17 cellular contexts compared by ENCODE assay signal in the genomic region with DNA sequence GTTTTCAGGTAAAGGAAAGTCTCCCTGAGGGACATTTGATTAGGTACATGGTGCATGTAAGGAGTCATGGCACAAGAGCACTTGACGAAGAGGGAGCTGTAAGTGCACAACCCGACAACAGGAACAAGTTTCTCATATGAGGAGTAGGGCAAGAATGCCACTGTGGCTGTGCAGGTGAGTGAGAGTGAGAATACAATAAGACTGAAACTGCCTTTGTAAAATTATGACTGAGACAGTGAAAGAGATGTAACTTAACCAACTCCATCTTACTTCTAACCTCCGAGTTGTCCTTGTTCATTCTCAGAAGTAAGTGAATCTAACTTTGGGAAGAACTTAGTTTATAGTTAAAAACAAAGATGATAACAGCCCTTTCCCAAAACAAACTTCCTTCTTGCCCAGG.
DNase-seq lines count a peak whose midpoint lies in the region; ATAC-seq, FAIRE-seq and TF ChIP-seq lines count a peak whose summit lies in the region.
"Had no signal": no experiment of that assay in that cellular context is flagged by ENCODE, and none has a peak within 500 bp of the region (broad histone marks: within the 10 kb centered on the region; RNA-seq: fewer than 3 reads in every experiment).

No MANE protein-coding gene starts in this region.

- H3K9me3 ChIP-seq in OCI-LY3 (ENCODE audit: insufficient read depth, low read length) (peaks cover 8% of the 10 kb centered on the region; the same call in 1 of the 2 replicates), gastrocnemius medialis (no peaks in the 10 kb centered on the region), Caco-2 (no peaks in the 10 kb centered on the region)

- peak overlapping the region; percentile 71 for H3K9ac ChIP-seq in OCI-LY3 (ENCODE audit: low read length)

- H3K36me3 Mint-ChIP-seq in GM23338 (ENCODE audit: low read depth) (peaks cover 18% of the 10 kb centered on the region; the same call in 2 of the 3 replicates), Caco-2 (ENCODE audit: insufficient read depth, unreplicated experiment) (no peaks in the 10 kb centered on the region)
- H3K36me3 Mint-ChIP-seq: CD4-positive, CD25-positive, alpha-beta regulatory T cell had no signal

- no peaks in the 10 kb centered on the region for H3K79me2 ChIP-seq in GM23338 (replicated peaks; ENCODE audit: insufficient read depth)
- no peaks in the 10 kb centered on the region for H3K79me2 ChIP-seq in OCI-LY3 (ENCODE audit: low read length)

- in situ Hi-C loops in gastrocnemius medialis (cut with MboI; ENCODE audit: low sequenced_read_pairs in 4 of 4): no loop called here

- H3K4me3 ChIP-seq in GM23338: no peak overlapping the region
- H3K4me3 ChIP-seq in OCI-LY3 (ENCODE audit: low read length): peak overlapping the region; percentile 60
- H3K4me3 ChIP-seq in gastrocnemius medialis: no peak overlapping the region
- H3K4me3 ChIP-seq in Caco-2 (ENCODE audit: low read depth, low read length): no peak overlapping the region

- no peaks in the 10 kb centered on the region for H3K36me3 ChIP-seq in GM23338 (ENCODE audit: insufficient read depth)
- peaks cover 11% of the 10 kb centered on the region for H3K36me3 ChIP-seq in OCI-LY3 (replicated peaks; ENCODE audit: low read depth, low read length)
- no peaks in the 10 kb centered on the region for H3K36me3 ChIP-seq in gastrocnemius medialis
- no peaks in the 10 kb centered on the region for H3K36me3 ChIP-seq in Caco-2 (ENCODE audit: control insufficient read depth, insufficient read depth, low read length)

- H3K27ac Mint-ChIP-seq in GM23338: peak overlapping the region; percentile 85
- H3K27ac Mint-ChIP-seq in Caco-2 (ENCODE audit: unreplicated experiment): no peak overlapping the region
- H3K27ac Mint-ChIP-seq: B cell; CD4-positive, CD25-positive, alpha-beta regulatory T cell had no signal

- H3K27ac ChIP-seq in GM23338 (ENCODE audit: low read depth) (peak overlapping the region; percentile 39), OCI-LY3 (ENCODE audit: low read length) (peak overlapping the region; percentile 93), gastrocnemius medialis (no peak overlapping the region)

- H2AFZ ChIP-seq in GM23338 (no peak overlapping the region), OCI-LY3 (ENCODE audit: low read depth, low read length) (peak overlapping the region; percentile 63)

- H3K4me1 Mint-ChIP-seq in GM23338 (peaks cover 30% of the 10 kb centered on the region), Caco-2 (ENCODE audit: low read depth, unreplicated experiment) (no peaks in the 10 kb centered on the region)
- H3K4me1 Mint-ChIP-seq: B cell; CD4-positive, CD25-positive, alpha-beta regulatory T cell had no signal

- H3K27me3 Mint-ChIP-seq in GM23338 (ENCODE audit: insufficient read depth, low read depth, poor library complexity): peaks cover 1% of the 10 kb centered on the region
- H3K27me3 Mint-ChIP-seq in Caco-2 (ENCODE audit: insufficient read depth, unreplicated experiment): no peaks in the 10 kb centered on the region
- H3K27me3 Mint-ChIP-seq: B cell; CD4-positive, CD25-positive, alpha-beta regulatory T cell had no signal

- peaks cover 33% of the 10 kb centered on the region for H3K4me1 ChIP-seq in GM23338 (ENCODE audit: insufficient read depth)
- H3K4me1 ChIP-seq in OCI-LY3 (ENCODE audit: low read length): peaks cover 20% of the 10 kb centered on the region
- H3K4me1 ChIP-seq in gastrocnemius medialis: no peaks in the 10 kb centered on the region
- peaks cover 7% of the 10 kb centered on the region; the same call in 1 of the 2 replicates for H3K4me1 ChIP-seq in Caco-2

- TF ChIP-seq POLR2A in gastrocnemius medialis (IDR thresholded peaks at IDR 0.05): no peak

- no TSS peak for BruUV-seq in Caco-2 (replicated peaks; lab: Mats Ljungman, UMichigan)

- peaks cover 11% of the 10 kb centered on the region; the same call in 1 of the 2 replicates for H3K9me2 ChIP-seq in GM23338 (ENCODE audit: insufficient read depth)

- peak; percentile 17 for FAIRE-seq in urothelium cell line (lab: Jason Lieb, UNC)
- FAIRE-seq: GM12891 had no signal

- no peak for DNase-seq in GM23338 (ENCODE audit: low spot score)
- no peak for DNase-seq in urothelium cell line (ENCODE audit: low spot score)
- DNase-seq in gastrocnemius medialis: no peak
- DNase-seq in Caco-2: no peak
- DNase-seq in NCI-H187 treated with DMSO at 0.1 percent for 48 hours (lab: John Stamatoyannopoulos, UW): no peak
- DNase-seq: CD4-positive, CD25-positive, alpha-beta regulatory T cell; DMS79; KBM-7; NCI-H1417 treated with DMSO at 0.1 percent for 48 hours; NCI-H2029 treated with DMSO at 0.1 percent for 48 hours; NCI-H748 treated with DMSO at 0.1 percent for 48 hours; SW 1271 had no signal

- CTCF ChIA-PET in Caco-2 (lab: Charles Lee): no interaction called here

- POLR2A ChIA-PET in Caco-2 (lab: Charles Lee): no interaction called here

- H3K27me3 ChIP-seq in GM23338 (ENCODE audit: insufficient read depth) (no peaks in the 10 kb centered on the region), OCI-LY3 (ENCODE audit: low read depth, low read length) (no peaks in the 10 kb centered on the region), gastrocnemius medialis (no peaks in the 10 kb centered on the region), Caco-2 (replicated peaks; ENCODE audit: control insufficient read depth, insufficient read depth, low read length) (no peaks in the 10 kb centered on the region)

- H3K9me3 Mint-ChIP-seq in GM23338: peaks cover 8% of the 10 kb centered on the region; the same call in 2 of the 3 replicates
- peaks cover 10% of the 10 kb centered on the region for H3K9me3 Mint-ChIP-seq in Caco-2 (ENCODE audit: unreplicated experiment)

- no peak for TF ChIP-seq CTCF in GM23338 (conservative IDR thresholded peaks at IDR 0.05; ENCODE audit: low read depth in 2 of 2)
- TF ChIP-seq CTCF in OCI-LY3 (IDR thresholded peaks at IDR 0.05; ENCODE audit: low read depth, low read length): no peak
- no peak for TF ChIP-seq CTCF in gastrocnemius medialis (IDR thresholded peaks at IDR 0.05 in 4 of 5, conservative IDR thresholded peaks at IDR 0.05 in 1 of 5)
- TF ChIP-seq CTCF in Caco-2 (IDR thresholded peaks at IDR 0.05; ENCODE audit: insufficient read depth in 1 of 2, low read depth in 1 of 2, low read length in 1 of 2, severe bottlenecking in 1 of 2, unreplicated experiment in 1 of 2): no peak

- H4K20me1 ChIP-seq in GM23338 (replicated peaks; ENCODE audit: insufficient read depth) (no peaks in the 10 kb centered on the region), OCI-LY3 (ENCODE audit: insufficient read depth, low read length) (no peaks in the 10 kb centered on the region)

- H3K4me2 ChIP-seq in GM23338 (no peak overlapping the region), OCI-LY3 (ENCODE audit: low read length) (peak overlapping the region; percentile 76)

- intact Hi-C loops in gastrocnemius medialis (cut with DNase I; ENCODE audit: low total_unique reads) (no loop called here), Caco-2 (cut with micrococcal nuclease; ENCODE audit: unreplicated experiment) (no loop called here)

- no peak overlapping the region for H3K4me3 Mint-ChIP-seq in GM23338
- H3K4me3 Mint-ChIP-seq in Caco-2 (ENCODE audit: unreplicated experiment): no peak overlapping the region
- H3K4me3 Mint-ChIP-seq: B cell; CD4-positive, CD25-positive, alpha-beta regulatory T cell had no signal

- ATAC-seq in GM23338: no peak
- ATAC-seq in HG02885 (IDR thresholded peaks at IDR 0.05; ENCODE audit: poor library complexity, unreplicated experiment): peak; percentile 42
- ATAC-seq in gastrocnemius medialis: no peak
- ATAC-seq: HCT116 had no signal

- no peaks in the 10 kb centered on the region; the same call in 1 of the 2 replicates for H3F3A ChIP-seq in GM23338 (replicated peaks; ENCODE audit: low read depth)

TF ChIP-seq in GM23338, 12 proteins besides CTCF, POLR2A, EP300 and RAD21 (continues in another document):
- TF ChIP-seq, protein P1, sequence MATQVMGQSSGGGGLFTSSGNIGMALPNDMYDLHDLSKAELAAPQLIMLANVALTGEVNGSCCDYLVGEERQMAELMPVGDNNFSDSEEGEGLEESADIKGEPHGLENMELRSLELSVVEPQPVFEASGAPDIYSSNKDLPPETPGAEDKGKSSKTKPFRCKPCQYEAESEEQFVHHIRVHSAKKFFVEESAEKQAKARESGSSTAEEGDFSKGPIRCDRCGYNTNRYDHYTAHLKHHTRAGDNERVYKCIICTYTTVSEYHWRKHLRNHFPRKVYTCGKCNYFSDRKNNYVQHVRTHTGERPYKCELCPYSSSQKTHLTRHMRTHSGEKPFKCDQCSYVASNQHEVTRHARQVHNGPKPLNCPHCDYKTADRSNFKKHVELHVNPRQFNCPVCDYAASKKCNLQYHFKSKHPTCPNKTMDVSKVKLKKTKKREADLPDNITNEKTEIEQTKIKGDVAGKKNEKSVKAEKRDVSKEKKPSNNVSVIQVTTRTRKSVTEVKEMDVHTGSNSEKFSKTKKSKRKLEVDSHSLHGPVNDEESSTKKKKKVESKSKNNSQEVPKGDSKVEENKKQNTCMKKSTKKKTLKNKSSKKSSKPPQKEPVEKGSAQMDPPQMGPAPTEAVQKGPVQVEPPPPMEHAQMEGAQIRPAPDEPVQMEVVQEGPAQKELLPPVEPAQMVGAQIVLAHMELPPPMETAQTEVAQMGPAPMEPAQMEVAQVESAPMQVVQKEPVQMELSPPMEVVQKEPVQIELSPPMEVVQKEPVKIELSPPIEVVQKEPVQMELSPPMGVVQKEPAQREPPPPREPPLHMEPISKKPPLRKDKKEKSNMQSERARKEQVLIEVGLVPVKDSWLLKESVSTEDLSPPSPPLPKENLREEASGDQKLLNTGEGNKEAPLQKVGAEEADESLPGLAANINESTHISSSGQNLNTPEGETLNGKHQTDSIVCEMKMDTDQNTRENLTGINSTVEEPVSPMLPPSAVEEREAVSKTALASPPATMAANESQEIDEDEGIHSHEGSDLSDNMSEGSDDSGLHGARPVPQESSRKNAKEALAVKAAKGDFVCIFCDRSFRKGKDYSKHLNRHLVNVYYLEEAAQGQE (IDR thresholded peaks at IDR 0.05; ENCODE audit: unreplicated experiment): no peak
- TF ChIP-seq ZNF114 (CRISPR knock-in tag; IDR thresholded peaks at IDR 0.05) (no peak), CREB1 (CRISPR knock-in tag; IDR thresholded peaks at IDR 0.05; ENCODE audit: low read depth) (no peak), POLR2AphosphoS5 (IDR thresholded peaks at IDR 0.05; ENCODE audit: low read depth) (no peak)

Comparison
In these comparisons a context has a peak if more than half of its experiments do, and no peak if none do; other contexts are left out.
1. H3K27ac ChIP-seq: peak in GM23338 (single experiment) and OCI-LY3 (single experiment); none in gastrocnemius medialis (0 of 4).